Comparison of ENCODE assay signal across 8 cellular contexts in the genomic region with DNA sequence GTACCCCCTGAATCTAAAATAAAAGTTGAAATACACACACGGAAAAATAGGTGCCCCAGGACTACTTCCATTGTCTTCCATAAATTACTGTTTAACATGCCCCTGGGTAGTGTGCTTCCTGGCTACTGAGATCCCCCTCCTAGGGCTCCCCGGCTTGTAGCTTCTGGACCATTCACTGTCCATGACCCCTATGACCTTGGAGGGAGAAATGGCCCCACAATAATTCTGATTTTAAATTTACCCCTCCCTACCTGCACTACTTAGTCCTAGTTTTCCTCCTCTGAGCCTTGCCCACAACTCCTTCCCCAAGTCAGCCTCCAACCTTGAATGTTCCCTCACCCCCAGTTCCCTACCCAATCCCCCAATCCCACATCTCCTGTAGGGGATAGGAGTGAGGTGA. TPM values are rescaled to one million over a fixed set of nuclear protein-coding genes. Genes with fewer than 3 reads are reported as not detected.
DNase-seq lines count a peak whose midpoint lies in the region; ATAC-seq and TF ChIP-seq lines count a peak whose summit lies in the region.

No MANE protein-coding gene starts in this region.

- H4K20me1 ChIP-seq in DND-41 (ENCODE audit: insufficient read depth, low read length) (no peaks in the 10 kb centered on the region), fibroblast of lung (ENCODE audit: control insufficient read depth, extremely low read depth, insufficient read depth, low read length) (no peaks in the 10 kb centered on the region)

- H3K4me2 ChIP-seq in DND-41 (ENCODE audit: insufficient read depth, low read length): 0 out of 2 replicates have a peak overlapping the region, but pooled peaks have one; percentile 57
- H3K4me2 ChIP-seq in fibroblast of lung (ENCODE audit: extremely low read depth, insufficient read depth, low read length): peak overlapping the region; percentile 51

- H3K4me3 ChIP-seq in DND-41 (ENCODE audit: low read depth in 1 of 2, low read length in 2 of 2): no peak overlapping the region
- H3K4me3 ChIP-seq in fibroblast of lung (replicated peaks in 1 of 4; ENCODE audit: control extremely low read depth in 1 of 4, insufficient read depth in 1 of 4, low read depth in 3 of 4, low read length in 4 of 4): no peak overlapping the region
- peak overlapping the region in 1 of 4 donors; percentile 0 for H3K4me3 ChIP-seq in sigmoid colon

- peaks cover 55% of the 10 kb centered on the region for H3K4me1 Mint-ChIP-seq in T-helper 17 cell

- H3K79me2 ChIP-seq in DND-41 (ENCODE audit: insufficient read depth, low read length) (no peaks in the 10 kb centered on the region), fibroblast of lung (ENCODE audit: control insufficient read depth, insufficient read depth, low read length) (no peaks in the 10 kb centered on the region)

- no peaks in the 10 kb centered on the region for H3K27me3 Mint-ChIP-seq in T-helper 17 cell

- WGBS in sigmoid colon, 2 donors: 32 to 34% methylated on average over 2 of the region's 2 CpGs

- DNase-seq in DND-41 (no peak), T-helper 17 cell (no peak), fibroblast of lung (ENCODE audit: low read depth in 2 of 2) (no peak), sigmoid colon (peak; percentile 60), AG08395 (ENCODE audit: low spot score) (no peak), NAMALWA (ENCODE audit: low spot score) (no peak)
- no peak for DNase-seq in activated effector memory CD4-positive, alpha-beta T cell treated with anti-CD3 and anti-CD28 coated beads, Interleukin-2, amount 50 U/mL, for 16 hours

- TF ChIP-seq CTCF in DND-41 (IDR thresholded peaks at IDR 0.05; ENCODE audit: borderline replicate concordance, extremely low read depth, low read length, poor library complexity, severe bottlenecking) (no peak), fibroblast of lung (conservative IDR thresholded peaks at IDR 0.05 in 1 of 2, IDR thresholded peaks at IDR 0.05 in 1 of 2; ENCODE audit: low read depth in 1 of 2, low read length in 2 of 2) (no peak), sigmoid colon (IDR thresholded peaks at IDR 0.05) (no peak)

- peak overlapping the region; percentile 100 for H3K27ac Mint-ChIP-seq in T-helper 17 cell

- intact Hi-C loops in sigmoid colon (cut with DNase I): loop anchor here (5.0 kb wide), 1 partner anchor 175 kb away; the partner anchor contains the start of gene CDC6

- no peak for TF ChIP-seq EP300 in sigmoid colon (IDR thresholded peaks at IDR 0.05)

- no peaks in the 10 kb centered on the region for H3K36me3 ChIP-seq in DND-41 (ENCODE audit: insufficient read depth, low read length)
- H3K36me3 ChIP-seq in fibroblast of lung (ENCODE audit: control insufficient read depth, insufficient read depth, low read length): no peaks in the 10 kb centered on the region
- no peaks in the 10 kb centered on the region for H3K36me3 ChIP-seq in sigmoid colon

- H3K36me3 Mint-ChIP-seq in T-helper 17 cell (ENCODE audit: low read depth): no peaks in the 10 kb centered on the region

- no peak for ATAC-seq in DND-41 (ENCODE audit: insufficient read depth, low read depth)
- ATAC-seq in T-helper 17 cell: no peak
- no peak for ATAC-seq in HG02970 (IDR thresholded peaks at IDR 0.05; ENCODE audit: low FRiP score, unreplicated experiment)

- H3K4me3 Mint-ChIP-seq in T-helper 17 cell: peak overlapping the region; percentile 82

- H2AFZ ChIP-seq in DND-41 (ENCODE audit: low read depth, low read length): peak overlapping the region; percentile 70; the same call in 1 of the 2 replicates
- no peak overlapping the region for H2AFZ ChIP-seq in fibroblast of lung (ENCODE audit: low read length)

- peak overlapping the region; percentile 44 for H3K9ac ChIP-seq in DND-41 (ENCODE audit: low read depth, low read length)
- H3K9ac ChIP-seq in fibroblast of lung (ENCODE audit: insufficient read depth, low read length): no peak overlapping the region

- TF ChIP-seq POLR2A in sigmoid colon (IDR thresholded peaks at IDR 0.05): no peak

- H3K27ac ChIP-seq in DND-41 (ENCODE audit: low read length): peak overlapping the region; percentile 70
- H3K27ac ChIP-seq in fibroblast of lung (ENCODE audit: insufficient read depth, low read length): peak overlapping the region; percentile 46
- H3K27ac ChIP-seq in sigmoid colon: peak overlapping the region; percentile 97 to 100 (median 98)

- H3K9me3 ChIP-seq in DND-41 (ENCODE audit: insufficient read depth, low read length, severe bottlenecking): no peaks in the 10 kb centered on the region
- H3K9me3 ChIP-seq in T-helper 17 cell (ENCODE audit: control insufficient read depth, low read length, poor library complexity, severe bottlenecking): no peaks in the 10 kb centered on the region
- H3K9me3 ChIP-seq in fibroblast of lung (ENCODE audit: control insufficient read depth, insufficient read depth, low read depth, low read length): no peaks in the 10 kb centered on the region
- H3K9me3 ChIP-seq in sigmoid colon: no peaks in the 10 kb centered on the region

- H3K27me3 ChIP-seq in DND-41 (ENCODE audit: insufficient read depth, low read length, poor library complexity) (no peaks in the 10 kb centered on the region), fibroblast of lung (ENCODE audit: control insufficient read depth, insufficient read depth, low read length) (no peaks in the 10 kb centered on the region), sigmoid colon (no peaks in the 10 kb centered on the region)

- peaks cover 59% of the 10 kb centered on the region for H3K4me1 ChIP-seq in DND-41 (ENCODE audit: insufficient read depth, low read length)
- H3K4me1 ChIP-seq in fibroblast of lung (ENCODE audit: control insufficient read depth, extremely low read depth, insufficient read depth, low read length): peaks cover 57% of the 10 kb centered on the region
- H3K4me1 ChIP-seq in sigmoid colon: peaks cover 0 to 77% (median 69%) of the 10 kb centered on the region in 4 donors

RNA-seq across cellular contexts. Expression of gene MSL1, which starts 9.6 kb away (rescaled TPM):
- 100 to 1,000 TPM; 101 to 106 TPM for total RNA-seq in T-helper 17 cell
- 43.9 and 52.4 TPM in 2 replicates for total RNA-seq in fibroblast of lung
- 65.6 and 86.3 TPM in 2 replicates for polyA plus RNA-seq in fibroblast of lung
- 44.7 and 60.6 TPM in 2 replicates for polyA plus RNA-seq in fibroblast of lung (2012)
- 8.0 and 11.3 TPM in 2 replicates for polyA minus RNA-seq in fibroblast of lung (ENCODE audit: low replicate concordance)
- total RNA-seq in sigmoid colon: 10 to 100 TPM; 52.3 to 92.2 (median 58.0) TPM
- 10 to 100 TPM; 29.4 to 63.5 (median 34.0) TPM for polyA plus RNA-seq in sigmoid colon

RNA-seq across cellular contexts. Expression of gene NR1D1, which starts 11.8 kb away (rescaled TPM):
- 100 to 1,000 TPM; 102 to 145 TPM for total RNA-seq in T-helper 17 cell
- 1.8 and 5.3 TPM in 2 replicates for total RNA-seq in fibroblast of lung
- 3.3 and 4.0 TPM in 2 replicates for polyA plus RNA-seq in fibroblast of lung
- polyA plus RNA-seq in fibroblast of lung (2012): 9.4 and 10.7 TPM in 2 replicates
- 21.2 and 35.6 TPM in 2 replicates for polyA minus RNA-seq in fibroblast of lung (ENCODE audit: low replicate concordance)
- 10 to 100 TPM in 3 of 4 donors, 1 to 10 TPM in 1; 4.1 to 12.8 (median 11.9) TPM for total RNA-seq in sigmoid colon
- polyA plus RNA-seq in sigmoid colon: 10 to 100 TPM in 1 of 3 donors, 1 to 10 TPM in 2; 4.4 to 11.4 (median 8.1) TPM

RNA-seq across cellular contexts. Expression of gene CASC3, which starts 28.1 kb away (rescaled TPM):
- 100 to 1,000 TPM; 168 to 176 TPM for total RNA-seq in T-helper 17 cell
- 24.9 and 26.8 TPM in 2 replicates for total RNA-seq in fibroblast of lung
- polyA plus RNA-seq in fibroblast of lung: 38.8 and 45.7 TPM in 2 replicates
- polyA plus RNA-seq in fibroblast of lung (2012): 37.0 and 38.7 TPM in 2 replicates
- 48.8 and 56.0 TPM in 2 replicates for polyA minus RNA-seq in fibroblast of lung (ENCODE audit: low replicate concordance)
- 10 to 100 TPM; 60.2 to 94.4 (median 70.7) TPM for total RNA-seq in sigmoid colon
- polyA plus RNA-seq in sigmoid colon: 10 to 100 TPM; 22.4 to 42.3 (median 24.0) TPM

RNA-seq across cellular contexts. Expression of gene THRA, which starts 49.4 kb away (rescaled TPM):
- total RNA-seq in T-helper 17 cell: 10 to 100 TPM; 29.8 to 32.2 TPM
- 49.8 and 52.8 TPM in 2 replicates for total RNA-seq in fibroblast of lung
- polyA plus RNA-seq in fibroblast of lung: 27.2 and 30.8 TPM in 2 replicates
- polyA plus RNA-seq in fibroblast of lung (2012): 34.3 and 34.9 TPM in 2 replicates
- 43.5 and 67.0 TPM in 2 replicates for polyA minus RNA-seq in fibroblast of lung (ENCODE audit: low replicate concordance)
- 10 to 100 TPM; 78.8 to 86.1 (median 83.8) TPM for total RNA-seq in sigmoid colon
- 10 to 100 TPM; 25.4 to 35.4 (median 25.8) TPM for polyA plus RNA-seq in sigmoid colon

RNA-seq across cellular contexts. Expression of gene MED24, which starts 58.0 kb away (rescaled TPM):
- total RNA-seq in T-helper 17 cell (10 to 100 TPM; 73.7 to 77.5 TPM), fibroblast of lung (25.1 and 31.1 TPM in 2 replicates), sigmoid colon (10 to 100 TPM; 27.3 to 64.8 (median 31.7) TPM)
- polyA plus RNA-seq in fibroblast of lung (42.7 and 66.7 TPM in 2 replicates), sigmoid colon (10 to 100 TPM; 19.2 to 83.0 (median 29.1) TPM)
- 32.7 and 46.9 TPM in 2 replicates for polyA plus RNA-seq in fibroblast of lung (2012)
- 122 and 302 TPM in 2 replicates for polyA minus RNA-seq in fibroblast of lung (ENCODE audit: low replicate concordance)

Comparison
In these comparisons a context has a peak if more than half of its experiments do, and no peak if none do; other contexts are left out.
1. H3K27ac ChIP-seq: peak in every context shown above with its lines; median percentile 98 in sigmoid colon; 70 in DND-41; 46 in fibroblast of lung.
2. RNA of gene NR1D1, which starts 11.8 kb away (total RNA-seq): 102 to 145 TPM in T-helper 17 cell; 4.1 to 12.8 TPM in sigmoid colon and 1.8 to 5.3 TPM in fibroblast of lung; every median in the first group is over 4 times any median in the second.